Comparison of ENCODE assay signal across 25 cellular contexts in genomic region chr13:112624040-112624439, GRCh38.
"Had no signal": no experiment of that assay in that cellular context is flagged by ENCODE, and none has a peak within 500 bp of the region (broad histone marks: within the 10 kb centered on the region; RNA-seq: fewer than 3 reads in every experiment).

No MANE protein-coding gene starts in this region.

- H3K4me3 Mint-ChIP-seq: activated CD4-positive, alpha-beta memory T cell treated with anti-CD3 and anti-CD28 coated beads for 36 hours; activated CD4-positive, alpha-beta T cell treated with anti-CD3 and anti-CD28 coated beads for 36 hours; activated CD4-positive, alpha-beta T cell treated with anti-CD3 and anti-CD28 coated beads, Interleukin-2, amount 10 ng/mL, durations not matched to agents 24 days and 14 days; activated CD8-positive, alpha-beta memory T cell treated with anti-CD3 and anti-CD28 coated beads, Interleukin-2, amount 10 ng/mL, durations not matched to agents 7 days and 5 days; activated CD8-positive, alpha-beta T cell treated with anti-CD3 and anti-CD28 coated beads, Interleukin-2, amount 10 ng/mL, durations not matched to agents 7 days and 5 days; activated naive CD8-positive, alpha-beta T cell; activated T-cell treated with anti-CD3 and anti-CD28 coated beads, Interleukin-2, amount 50 U/mL, for 72 hours; central memory CD8-positive, alpha-beta T cell; dendritic cell treated with granulocyte-macrophage colony-stimulating factor and Interleukin-4, amounts not matched to agents 40 ng/mL and 50 ng/mL, for 4 days; endodermal cell had no signal

- H3K27ac Mint-ChIP-seq: activated CD4-positive, alpha-beta memory T cell treated with anti-CD3 and anti-CD28 coated beads for 36 hours; activated CD4-positive, alpha-beta T cell treated with anti-CD3 and anti-CD28 coated beads for 36 hours; activated CD4-positive, alpha-beta T cell treated with anti-CD3 and anti-CD28 coated beads, Interleukin-2, amount 10 ng/mL, durations not matched to agents 24 days and 14 days; activated CD8-positive, alpha-beta memory T cell treated with anti-CD3 and anti-CD28 coated beads, Interleukin-2, amount 10 ng/mL, durations not matched to agents 7 days and 5 days; activated CD8-positive, alpha-beta T cell treated with anti-CD3 and anti-CD28 coated beads, Interleukin-2, amount 10 ng/mL, durations not matched to agents 7 days and 5 days; activated naive CD8-positive, alpha-beta T cell; activated T-cell treated with anti-CD3 and anti-CD28 coated beads, Interleukin-2, amount 50 U/mL, for 72 hours; dendritic cell treated with granulocyte-macrophage colony-stimulating factor and Interleukin-4, amounts not matched to agents 40 ng/mL and 50 ng/mL, for 4 days; endodermal cell had no signal

- H3K4me1 Mint-ChIP-seq: activated CD4-positive, alpha-beta T cell treated with anti-CD3 and anti-CD28 coated beads for 36 hours; activated CD4-positive, alpha-beta T cell treated with anti-CD3 and anti-CD28 coated beads, Interleukin-2, amount 10 ng/mL, durations not matched to agents 24 days and 14 days; activated CD8-positive, alpha-beta memory T cell treated with anti-CD3 and anti-CD28 coated beads, Interleukin-2, amount 10 ng/mL, durations not matched to agents 7 days and 5 days; central memory CD8-positive, alpha-beta T cell; endodermal cell had no signal

- ATAC-seq: activated CD4-positive, alpha-beta T cell treated with anti-CD3 and anti-CD28 coated beads for 36 hours; activated CD8-positive, alpha-beta memory T cell treated with anti-CD3 and anti-CD28 coated beads, Interleukin-2, amount 10 ng/mL, durations not matched to agents 7 days and 5 days; activated CD8-positive, alpha-beta T cell treated with anti-CD3 and anti-CD28 coated beads, Interleukin-2, amount 10 ng/mL, durations not matched to agents 7 days and 5 days; activated T-cell treated with anti-CD3 and anti-CD28 coated beads, Interleukin-2, amount 50 U/mL, for 72 hours; esophagus mucosa had no signal

- H3K36me3 Mint-ChIP-seq: activated CD4-positive, alpha-beta memory T cell treated with anti-CD3 and anti-CD28 coated beads for 36 hours; activated CD8-positive, alpha-beta memory T cell treated with anti-CD3 and anti-CD28 coated beads, Interleukin-2, amount 10 ng/mL, durations not matched to agents 7 days and 5 days; activated naive CD8-positive, alpha-beta T cell had no signal

- H3K9me3 Mint-ChIP-seq: activated CD4-positive, alpha-beta memory T cell treated with anti-CD3 and anti-CD28 coated beads for 36 hours; activated CD4-positive, alpha-beta T cell treated with anti-CD3 and anti-CD28 coated beads, Interleukin-2, amount 10 ng/mL, durations not matched to agents 24 days and 14 days; activated T-cell treated with anti-CD3 and anti-CD28 coated beads, Interleukin-2, amount 50 U/mL, for 72 hours; central memory CD8-positive, alpha-beta T cell; dendritic cell treated with granulocyte-macrophage colony-stimulating factor and Interleukin-4, amounts not matched to agents 40 ng/mL and 50 ng/mL, for 4 days; endodermal cell had no signal

- DNase-seq: activated CD4-positive, alpha-beta memory T cell treated with anti-CD3 and anti-CD28 coated beads for 36 hours; activated CD4-positive, alpha-beta T cell treated with anti-CD3 and anti-CD28 coated beads for 36 hours; activated CD4-positive, alpha-beta T cell treated with anti-CD3 and anti-CD28 coated beads, Interleukin-2, amount 10 ng/mL, durations not matched to agents 24 days and 14 days; activated CD4-positive, CD25-positive, alpha-beta regulatory T cell; activated CD4-positive, CD25-positive, alpha-beta regulatory T cell treated with anti-CD3 and anti-CD28 coated beads, Interleukin-2, amount 50 U/mL, for 72 hours; activated CD8-positive, alpha-beta memory T cell treated with anti-CD3 and anti-CD28 coated beads, Interleukin-2, amount 10 ng/mL, durations not matched to agents 7 days and 5 days; activated CD8-positive, alpha-beta memory T cell treated with anti-CD3 and anti-CD28 coated beads, Interleukin-2, amount 50 U/mL, for 4 hours; activated CD8-positive, alpha-beta T cell treated with anti-CD3 and anti-CD28 coated beads, Interleukin-2, amount 10 ng/mL, durations not matched to agents 7 days and 5 days; activated gamma-delta T cell; activated naive CD4-positive, alpha-beta T cell; activated naive CD4-positive, alpha-beta T cell treated with anti-CD3 and anti-CD28 coated beads, Interleukin-2, amount 50 U/mL, for 16 hours; activated T-cell treated with anti-CD3 and anti-CD28 coated beads, Interleukin-2, amount 50 U/mL, for 1 hour; activated T-cell treated with anti-CD3 and anti-CD28 coated beads, Interleukin-2, amount 50 U/mL, for 72 hours; amniotic stem cell; anterior cingulate cortex; brain microvascular endothelial cell; dorsolateral prefrontal cortex; effector memory CD4-positive, alpha-beta T cell; endodermal cell; foreskin fibroblast; T-helper 2 cell had no signal
